In the genomic region with DNA sequence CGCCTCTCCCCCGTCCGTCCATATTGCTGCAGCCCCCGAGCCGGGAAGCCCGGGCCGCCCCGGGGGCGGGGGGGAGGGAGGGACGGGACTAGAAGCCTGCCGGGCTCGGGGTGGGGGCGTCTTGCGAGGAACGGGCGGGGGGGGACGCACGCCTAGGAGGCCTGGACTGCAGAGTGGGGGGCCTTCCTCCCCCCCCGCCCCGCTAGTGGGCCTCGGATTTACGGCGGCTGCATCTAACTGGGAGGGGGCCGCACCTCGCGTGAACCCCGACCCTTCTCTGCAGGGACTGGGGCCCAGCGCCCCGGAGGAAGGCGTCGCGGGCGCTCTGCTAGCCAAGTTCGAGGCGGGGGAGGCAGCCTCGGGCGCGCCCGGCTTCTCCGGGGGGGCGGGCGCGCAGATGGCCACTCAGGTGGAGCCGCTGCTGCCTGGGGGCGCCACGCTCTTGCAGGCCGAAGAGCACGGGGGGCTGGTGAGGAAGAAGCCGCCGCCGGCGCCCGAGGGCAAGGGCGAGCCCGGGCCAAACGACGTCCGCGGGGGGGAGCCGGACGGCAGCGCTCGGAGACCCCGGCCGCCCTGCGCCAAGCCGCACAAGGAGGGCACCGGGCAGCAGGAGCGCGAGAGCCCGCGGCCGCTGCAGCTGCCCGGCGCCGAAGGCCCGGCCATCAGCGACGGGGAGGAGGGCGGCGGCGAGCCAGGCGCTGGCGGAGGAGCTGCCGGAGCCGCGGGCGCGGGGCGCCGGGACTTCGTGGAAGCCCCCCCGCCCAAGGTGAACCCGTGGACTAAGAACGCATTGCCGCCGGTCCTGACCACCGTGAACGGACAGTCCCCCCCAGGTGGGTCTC, we compare ENCODE assay signal across 1 cellular context.
A peak's percentile ranks its signal among the peaks of the same experiment; 100 is the strongest.
TF ChIP-seq lines count a peak whose summit lies in the region.

A gene (plus strand): TSS at position 17 of the 842 bp plus-strand sequence. CDS start 381 bp downstream, at position 398.

TF ChIP-seq in HepG2, 621 proteins besides CTCF, POLR2A, EP300 and RAD21 (continued from another document and continues in another):
- TF ChIP-seq, protein P1, sequence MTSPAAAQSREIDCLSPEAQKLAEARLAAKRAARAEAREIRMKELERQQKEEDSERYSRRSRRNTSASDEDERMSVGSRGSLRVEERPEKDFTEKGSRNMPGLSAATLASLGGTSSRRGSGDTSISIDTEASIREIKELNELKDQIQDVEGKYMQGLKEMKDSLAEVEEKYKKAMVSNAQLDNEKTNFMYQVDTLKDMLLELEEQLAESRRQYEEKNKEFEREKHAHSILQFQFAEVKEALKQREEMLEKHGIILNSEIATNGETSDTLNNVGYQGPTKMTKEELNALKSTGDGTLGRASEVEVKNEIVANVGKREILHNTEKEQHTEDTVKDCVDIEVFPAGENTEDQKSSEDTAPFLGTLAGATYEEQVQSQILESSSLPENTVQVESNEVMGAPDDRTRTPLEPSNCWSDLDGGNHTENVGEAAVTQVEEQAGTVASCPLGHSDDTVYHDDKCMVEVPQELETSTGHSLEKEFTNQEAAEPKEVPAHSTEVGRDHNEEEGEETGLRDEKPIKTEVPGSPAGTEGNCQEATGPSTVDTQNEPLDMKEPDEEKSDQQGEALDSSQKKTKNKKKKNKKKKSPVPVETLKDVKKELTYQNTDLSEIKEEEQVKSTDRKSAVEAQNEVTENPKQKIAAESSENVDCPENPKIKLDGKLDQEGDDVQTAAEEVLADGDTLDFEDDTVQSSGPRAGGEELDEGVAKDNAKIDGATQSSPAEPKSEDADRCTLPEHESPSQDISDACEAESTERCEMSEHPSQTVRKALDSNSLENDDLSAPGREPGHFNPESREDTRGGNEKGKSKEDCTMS (CRISPR knock-in tag; conservative IDR thresholded peaks at IDR 0.05): no peak
- TF ChIP-seq HDAC1 (CRISPR knock-in tag; IDR thresholded peaks at IDR 0.05): peak; percentile 14; the same call in 1 of the 2 replicates
- no peak for TF ChIP-seq ZMYM3 (CRISPR knock-in tag; IDR thresholded peaks at IDR 0.05)
- TF ChIP-seq ZSCAN22 (CRISPR knock-in tag; IDR thresholded peaks at IDR 0.05): no peak
- TF ChIP-seq, protein P2, sequence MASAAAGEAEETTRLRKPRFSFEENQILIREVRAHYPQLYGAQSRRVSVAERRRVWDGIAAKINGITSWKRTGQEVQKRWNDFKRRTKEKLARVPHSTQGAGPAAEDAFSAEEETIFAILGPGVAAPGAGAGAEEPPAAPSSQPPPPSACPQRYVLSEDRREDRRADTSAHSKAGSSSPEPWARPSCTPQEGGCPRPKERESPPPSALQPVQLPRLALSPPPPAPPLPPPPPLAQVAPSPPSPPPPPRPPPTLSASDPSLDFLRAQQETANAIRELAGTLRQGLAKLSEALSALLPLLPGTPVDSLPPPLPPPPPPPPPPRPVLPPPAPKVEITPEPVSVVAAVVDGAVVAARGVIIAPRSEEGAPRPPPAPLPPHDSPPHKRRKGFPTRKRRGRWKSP (CRISPR knock-in tag; IDR thresholded peaks at IDR 0.05): no peak
- TF ChIP-seq MTF1 (CRISPR knock-in tag; IDR thresholded peaks at IDR 0.05): no peak
- TF ChIP-seq ZNF713 (CRISPR knock-in tag; IDR thresholded peaks at IDR 0.05): no peak
- TF ChIP-seq MAF1 (CRISPR knock-in tag; IDR thresholded peaks at IDR 0.05; ENCODE audit: borderline replicate concordance): no peak
- TF ChIP-seq, protein P3, sequence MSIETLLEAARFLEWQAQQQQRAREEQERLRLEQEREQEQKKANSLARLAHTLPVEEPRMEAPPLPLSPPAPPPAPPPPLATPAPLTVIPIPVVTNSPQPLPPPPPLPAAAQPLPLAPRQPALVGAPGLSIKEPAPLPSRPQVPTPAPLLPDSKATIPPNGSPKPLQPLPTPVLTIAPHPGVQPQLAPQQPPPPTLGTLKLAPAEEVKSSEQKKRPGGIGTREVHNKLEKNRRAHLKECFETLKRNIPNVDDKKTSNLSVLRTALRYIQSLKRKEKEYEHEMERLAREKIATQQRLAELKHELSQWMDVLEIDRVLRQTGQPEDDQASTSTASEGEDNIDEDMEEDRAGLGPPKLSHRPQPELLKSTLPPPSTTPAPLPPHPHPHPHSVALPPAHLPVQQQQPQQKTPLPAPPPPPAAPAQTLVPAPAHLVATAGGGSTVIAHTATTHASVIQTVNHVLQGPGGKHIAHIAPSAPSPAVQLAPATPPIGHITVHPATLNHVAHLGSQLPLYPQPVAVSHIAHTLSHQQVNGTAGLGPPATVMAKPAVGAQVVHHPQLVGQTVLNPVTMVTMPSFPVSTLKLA (IDR thresholded peaks at IDR 0.05): no peak
- TF ChIP-seq, protein P4, sequence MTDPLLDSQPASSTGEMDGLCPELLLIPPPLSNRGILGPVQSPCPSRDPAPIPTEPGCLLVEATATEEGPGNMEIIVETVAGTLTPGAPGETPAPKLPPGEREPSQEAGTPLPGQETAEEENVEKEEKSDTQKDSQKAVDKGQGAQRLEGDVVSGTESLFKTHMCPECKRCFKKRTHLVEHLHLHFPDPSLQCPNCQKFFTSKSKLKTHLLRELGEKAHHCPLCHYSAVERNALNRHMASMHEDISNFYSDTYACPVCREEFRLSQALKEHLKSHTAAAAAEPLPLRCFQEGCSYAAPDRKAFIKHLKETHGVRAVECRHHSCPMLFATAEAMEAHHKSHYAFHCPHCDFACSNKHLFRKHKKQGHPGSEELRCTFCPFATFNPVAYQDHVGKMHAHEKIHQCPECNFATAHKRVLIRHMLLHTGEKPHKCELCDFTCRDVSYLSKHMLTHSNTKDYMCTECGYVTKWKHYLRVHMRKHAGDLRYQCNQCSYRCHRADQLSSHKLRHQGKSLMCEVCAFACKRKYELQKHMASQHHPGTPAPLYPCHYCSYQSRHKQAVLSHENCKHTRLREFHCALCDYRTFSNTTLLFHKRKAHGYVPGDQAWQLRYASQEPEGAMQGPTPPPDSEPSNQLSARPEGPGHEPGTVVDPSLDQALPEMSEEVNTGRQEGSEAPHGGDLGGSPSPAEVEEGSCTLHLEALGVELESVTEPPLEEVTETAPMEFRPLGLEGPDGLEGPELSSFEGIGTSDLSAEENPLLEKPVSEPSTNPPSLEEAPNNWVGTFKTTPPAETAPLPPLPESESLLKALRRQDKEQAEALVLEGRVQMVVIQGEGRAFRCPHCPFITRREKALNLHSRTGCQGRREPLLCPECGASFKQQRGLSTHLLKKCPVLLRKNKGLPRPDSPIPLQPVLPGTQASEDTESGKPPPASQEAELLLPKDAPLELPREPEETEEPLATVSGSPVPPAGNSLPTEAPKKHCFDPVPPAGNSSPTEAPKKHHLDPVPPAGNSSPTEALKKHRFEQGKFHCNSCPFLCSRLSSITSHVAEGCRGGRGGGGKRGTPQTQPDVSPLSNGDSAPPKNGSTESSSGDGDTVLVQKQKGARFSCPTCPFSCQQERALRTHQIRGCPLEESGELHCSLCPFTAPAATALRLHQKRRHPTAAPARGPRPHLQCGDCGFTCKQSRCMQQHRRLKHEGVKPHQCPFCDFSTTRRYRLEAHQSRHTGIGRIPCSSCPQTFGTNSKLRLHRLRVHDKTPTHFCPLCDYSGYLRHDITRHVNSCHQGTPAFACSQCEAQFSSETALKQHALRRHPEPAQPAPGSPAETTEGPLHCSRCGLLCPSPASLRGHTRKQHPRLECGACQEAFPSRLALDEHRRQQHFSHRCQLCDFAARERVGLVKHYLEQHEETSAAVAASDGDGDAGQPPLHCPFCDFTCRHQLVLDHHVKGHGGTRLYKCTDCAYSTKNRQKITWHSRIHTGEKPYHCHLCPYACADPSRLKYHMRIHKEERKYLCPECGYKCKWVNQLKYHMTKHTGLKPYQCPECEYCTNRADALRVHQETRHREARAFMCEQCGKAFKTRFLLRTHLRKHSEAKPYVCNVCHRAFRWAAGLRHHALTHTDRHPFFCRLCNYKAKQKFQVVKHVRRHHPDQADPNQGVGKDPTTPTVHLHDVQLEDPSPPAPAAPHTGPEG (CRISPR knock-in tag; IDR thresholded peaks at IDR 0.05): no peak
- no peak for TF ChIP-seq ZNF562 (CRISPR knock-in tag; IDR thresholded peaks at IDR 0.05; ENCODE audit: borderline replicate concordance)
- no peak for TF ChIP-seq KLF9 (CRISPR knock-in tag; IDR thresholded peaks at IDR 0.05; ENCODE audit: low read depth)
- 0 out of 2 replicates have a peak, but pooled peaks have one; percentile 18 for TF ChIP-seq ZNF546 (CRISPR knock-in tag; conservative IDR thresholded peaks at IDR 0.05)
- TF ChIP-seq, protein P5, sequence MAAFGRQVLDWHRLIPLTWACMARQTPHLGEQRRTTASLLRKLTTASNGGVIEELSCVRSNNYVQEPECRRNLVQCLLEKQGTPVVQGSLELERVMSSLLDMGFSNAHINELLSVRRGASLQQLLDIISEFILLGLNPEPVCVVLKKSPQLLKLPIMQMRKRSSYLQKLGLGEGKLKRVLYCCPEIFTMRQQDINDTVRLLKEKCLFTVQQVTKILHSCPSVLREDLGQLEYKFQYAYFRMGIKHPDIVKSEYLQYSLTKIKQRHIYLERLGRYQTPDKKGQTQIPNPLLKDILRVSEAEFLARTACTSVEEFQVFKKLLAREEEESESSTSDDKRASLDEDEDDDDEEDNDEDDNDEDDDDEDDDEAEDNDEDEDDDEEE (CRISPR knock-in tag; IDR thresholded peaks at IDR 0.05): no peak
- no peak for TF ChIP-seq ZNF496 (CRISPR knock-in tag; IDR thresholded peaks at IDR 0.05; ENCODE audit: insufficient replicate concordance)
- TF ChIP-seq, protein P6, sequence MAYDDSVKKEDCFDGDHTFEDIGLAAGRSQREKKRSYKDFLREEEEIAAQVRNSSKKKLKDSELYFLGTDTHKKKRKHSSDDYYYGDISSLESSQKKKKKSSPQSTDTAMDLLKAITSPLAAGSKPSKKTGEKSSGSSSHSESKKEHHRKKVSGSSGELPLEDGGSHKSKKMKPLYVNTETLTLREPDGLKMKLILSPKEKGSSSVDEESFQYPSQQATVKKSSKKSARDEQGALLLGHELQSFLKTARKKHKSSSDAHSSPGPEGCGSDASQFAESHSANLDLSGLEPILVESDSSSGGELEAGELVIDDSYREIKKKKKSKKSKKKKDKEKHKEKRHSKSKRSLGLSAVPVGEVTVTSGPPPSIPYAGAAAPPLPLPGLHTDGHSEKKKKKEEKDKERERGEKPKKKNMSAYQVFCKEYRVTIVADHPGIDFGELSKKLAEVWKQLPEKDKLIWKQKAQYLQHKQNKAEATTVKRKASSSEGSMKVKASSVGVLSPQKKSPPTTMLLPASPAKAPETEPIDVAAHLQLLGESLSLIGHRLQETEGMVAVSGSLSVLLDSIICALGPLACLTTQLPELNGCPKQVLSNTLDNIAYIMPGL (CRISPR knock-in tag; IDR thresholded peaks at IDR 0.05; ENCODE audit: borderline replicate concordance in 1 of 2, low read depth in 1 of 2): peak in 1 of 2 experiments; percentile 13; a peak in 1 of 4 replicates
- TF ChIP-seq, protein P7, sequence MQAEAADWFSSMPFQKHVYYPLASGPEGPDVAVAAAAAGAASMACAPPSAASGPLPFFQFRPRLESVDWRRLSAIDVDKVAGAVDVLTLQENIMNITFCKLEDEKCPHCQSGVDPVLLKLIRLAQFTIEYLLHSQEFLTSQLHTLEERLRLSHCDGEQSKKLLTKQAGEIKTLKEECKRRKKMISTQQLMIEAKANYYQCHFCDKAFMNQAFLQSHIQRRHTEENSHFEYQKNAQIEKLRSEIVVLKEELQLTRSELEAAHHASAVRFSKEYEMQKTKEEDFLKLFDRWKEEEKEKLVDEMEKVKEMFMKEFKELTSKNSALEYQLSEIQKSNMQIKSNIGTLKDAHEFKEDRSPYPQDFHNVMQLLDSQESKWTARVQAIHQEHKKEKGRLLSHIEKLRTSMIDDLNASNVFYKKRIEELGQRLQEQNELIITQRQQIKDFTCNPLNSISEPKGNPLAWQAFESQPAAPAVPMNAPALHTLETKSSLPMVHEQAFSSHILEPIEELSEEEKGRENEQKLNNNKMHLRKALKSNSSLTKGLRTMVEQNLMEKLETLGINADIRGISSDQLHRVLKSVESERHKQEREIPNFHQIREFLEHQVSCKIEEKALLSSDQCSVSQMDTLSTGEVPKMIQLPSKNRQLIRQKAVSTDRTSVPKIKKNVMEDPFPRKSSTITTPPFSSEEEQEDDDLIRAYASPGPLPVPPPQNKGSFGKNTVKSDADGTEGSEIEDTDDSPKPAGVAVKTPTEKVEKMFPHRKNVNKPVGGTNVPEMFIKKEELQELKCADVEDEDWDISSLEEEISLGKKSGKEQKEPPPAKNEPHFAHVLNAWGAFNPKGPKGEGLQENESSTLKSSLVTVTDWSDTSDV (CRISPR knock-in tag; IDR thresholded peaks at IDR 0.05): no peak
- no peak for TF ChIP-seq ZNF33B (CRISPR knock-in tag; IDR thresholded peaks at IDR 0.05)
- TF ChIP-seq, protein P8, sequence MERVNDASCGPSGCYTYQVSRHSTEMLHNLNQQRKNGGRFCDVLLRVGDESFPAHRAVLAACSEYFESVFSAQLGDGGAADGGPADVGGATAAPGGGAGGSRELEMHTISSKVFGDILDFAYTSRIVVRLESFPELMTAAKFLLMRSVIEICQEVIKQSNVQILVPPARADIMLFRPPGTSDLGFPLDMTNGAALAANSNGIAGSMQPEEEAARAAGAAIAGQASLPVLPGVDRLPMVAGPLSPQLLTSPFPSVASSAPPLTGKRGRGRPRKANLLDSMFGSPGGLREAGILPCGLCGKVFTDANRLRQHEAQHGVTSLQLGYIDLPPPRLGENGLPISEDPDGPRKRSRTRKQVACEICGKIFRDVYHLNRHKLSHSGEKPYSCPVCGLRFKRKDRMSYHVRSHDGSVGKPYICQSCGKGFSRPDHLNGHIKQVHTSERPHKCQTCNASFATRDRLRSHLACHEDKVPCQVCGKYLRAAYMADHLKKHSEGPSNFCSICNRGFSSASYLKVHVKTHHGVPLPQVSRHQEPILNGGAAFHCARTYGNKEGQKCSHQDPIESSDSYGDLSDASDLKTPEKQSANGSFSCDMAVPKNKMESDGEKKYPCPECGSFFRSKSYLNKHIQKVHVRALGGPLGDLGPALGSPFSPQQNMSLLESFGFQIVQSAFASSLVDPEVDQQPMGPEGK (CRISPR knock-in tag; IDR thresholded peaks at IDR 0.05): peak; percentile 94
- TF ChIP-seq, protein P9, sequence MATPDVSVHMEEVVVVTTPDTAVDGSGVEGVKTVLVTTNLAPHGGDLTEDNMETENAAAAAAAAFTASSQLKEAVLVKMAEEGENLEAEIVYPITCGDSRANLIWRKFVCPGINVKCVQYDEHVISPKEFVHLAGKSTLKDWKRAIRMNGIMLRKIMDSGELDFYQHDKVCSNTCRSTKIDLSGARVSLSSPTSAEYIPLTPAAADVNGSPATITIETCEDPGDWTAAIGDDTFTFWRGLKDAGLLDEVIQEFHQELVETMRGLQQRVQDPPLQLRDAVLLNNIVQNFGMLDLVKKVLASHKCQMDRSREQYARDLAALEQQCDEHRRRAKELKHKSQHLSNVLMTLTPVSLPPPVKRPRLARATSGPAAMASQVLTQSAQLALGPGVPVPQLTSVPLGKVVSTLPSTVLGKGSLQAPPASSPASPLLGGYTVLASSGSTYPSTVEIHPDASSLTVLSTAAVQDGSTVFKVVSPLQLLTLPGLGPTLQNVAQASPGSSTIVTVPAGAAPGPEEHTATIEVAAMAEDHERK (CRISPR knock-in tag; IDR thresholded peaks at IDR 0.05; ENCODE audit: low read depth): no peak
- TF ChIP-seq RBM22 (optimal IDR thresholded peaks at IDR 0.05; ENCODE audit: low read length): no peak
- TF ChIP-seq, protein P10, sequence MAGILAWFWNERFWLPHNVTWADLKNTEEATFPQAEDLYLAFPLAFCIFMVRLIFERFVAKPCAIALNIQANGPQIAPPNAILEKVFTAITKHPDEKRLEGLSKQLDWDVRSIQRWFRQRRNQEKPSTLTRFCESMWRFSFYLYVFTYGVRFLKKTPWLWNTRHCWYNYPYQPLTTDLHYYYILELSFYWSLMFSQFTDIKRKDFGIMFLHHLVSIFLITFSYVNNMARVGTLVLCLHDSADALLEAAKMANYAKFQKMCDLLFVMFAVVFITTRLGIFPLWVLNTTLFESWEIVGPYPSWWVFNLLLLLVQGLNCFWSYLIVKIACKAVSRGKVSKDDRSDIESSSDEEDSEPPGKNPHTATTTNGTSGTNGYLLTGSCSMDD (CRISPR knock-in tag; IDR thresholded peaks at IDR 0.05): no peak
- TF ChIP-seq ZNF225 (CRISPR knock-in tag; IDR thresholded peaks at IDR 0.05): 0 out of 2 replicates have a peak, but pooled peaks have one; percentile 43
- no peak for TF ChIP-seq ZNF841 (CRISPR knock-in tag; IDR thresholded peaks at IDR 0.05; ENCODE audit: borderline replicate concordance)
- no peak for TF ChIP-seq DR1 (CRISPR knock-in tag; IDR thresholded peaks at IDR 0.05)
- no peak for TF ChIP-seq ZNF572 (CRISPR knock-in tag; IDR thresholded peaks at IDR 0.05)
- TF ChIP-seq ZNF674 (CRISPR knock-in tag; IDR thresholded peaks at IDR 0.05; ENCODE audit: low read depth): 0 out of 2 replicates have a peak, but pooled peaks have one; percentile 16
